24 cellular contexts compared by ENCODE assay signal in the genomic region with DNA sequence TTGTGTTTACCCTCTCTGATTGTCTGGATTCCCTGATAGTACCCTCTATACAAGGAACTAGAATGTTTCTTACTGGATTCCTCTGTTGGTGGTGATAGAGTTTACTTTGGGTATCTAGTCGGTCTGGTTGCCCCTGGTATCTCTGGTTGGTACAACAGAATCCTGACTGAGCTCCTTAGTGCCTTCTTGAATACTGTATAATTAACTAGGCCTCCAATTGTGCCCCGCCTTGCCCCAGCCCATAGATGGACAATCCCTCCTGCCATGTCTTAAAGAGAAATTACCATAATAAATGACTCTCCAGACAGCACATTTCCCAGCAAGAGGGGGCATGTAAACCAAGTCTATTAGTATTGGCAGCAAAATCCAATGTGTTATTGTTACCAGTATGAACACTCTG. TPM values are rescaled to one million over a fixed set of nuclear protein-coding genes. Genes with fewer than 3 reads are reported as not detected.
"Had no signal": no experiment of that assay in that cellular context is flagged by ENCODE, and none has a peak within 500 bp of the region (broad histone marks: within the 10 kb centered on the region; RNA-seq: fewer than 3 reads in every experiment).

No MANE protein-coding gene starts in this region.

- H3K4me3 ChIP-seq: ascending aorta, esophagus squamous epithelium, hepatocyte, prostate gland, right atrium auricular region, tibial artery, uterus had no signal

- H3K27ac ChIP-seq: ascending aorta, esophagus squamous epithelium, hepatocyte, prostate gland, right atrium auricular region, tibial artery, uterus had no signal

- H3K9me3 ChIP-seq: ascending aorta, esophagus squamous epithelium, prostate gland, right atrium auricular region, tibial artery, uterus had no signal

- H3K36me3 ChIP-seq: ascending aorta, esophagus squamous epithelium, prostate gland, right atrium auricular region, tibial artery, uterus had no signal

- ATAC-seq: activated T-cell treated with anti-CD3 and anti-CD28 coated beads, Interleukin-2, amount 50 U/mL, for 72 hours; effector memory CD8-positive, alpha-beta T cell had no signal

- H3K4me1 ChIP-seq: ascending aorta, prostate gland, right atrium auricular region, uterus had no signal

- H3K4me3 Mint-ChIP-seq: activated T-cell treated with anti-CD3 and anti-CD28 coated beads, Interleukin-2, amount 50 U/mL, for 72 hours; effector memory CD8-positive, alpha-beta T cell had no signal

- DNase-seq: activated CD4-positive, alpha-beta T cell treated with anti-CD3 and anti-CD28 coated beads, Interleukin-2, amount 50 U/mL, for 1 hour; activated CD4-positive, CD25-positive, alpha-beta regulatory T cell treated with anti-CD3 and anti-CD28 coated beads, Interleukin-2, amount 50 U/mL, for 72 hours; activated CD8-positive, alpha-beta memory T cell treated with anti-CD3 and anti-CD28 coated beads for 24 hours; activated CD8-positive, alpha-beta memory T cell treated with anti-CD3 and anti-CD28 coated beads, Interleukin-2, amount 50 U/mL, for 48 hours; activated effector memory CD4-positive, alpha-beta T cell treated with anti-CD3 and anti-CD28 coated beads, Interleukin-2, amount 50 U/mL, for 16 hours; activated naive CD4-positive, alpha-beta T cell treated with anti-CD3 and anti-CD28 coated beads, Interleukin-2, amount 50 U/mL, for 16 hours; activated T-cell treated with anti-CD3 and anti-CD28 coated beads, Interleukin-2, amount 50 U/mL, for 72 hours; dermis blood vessel endothelial cell; effector memory CD8-positive, alpha-beta T cell; esophagus squamous epithelium; stimulated activated CD4-positive, alpha-beta T cell treated with anti-CD3 and anti-CD28 coated beads, Interleukin-2, amount 100 ng/mL, for 24 hours; stimulated activated naive CD4-positive, alpha-beta T cell treated with Interleukin-2 at 50 U/mL for 16 hours; T-helper 1 cell; tibial artery; uterus had no signal

- H3K27me3 ChIP-seq: ascending aorta, hepatocyte, right atrium auricular region, uterus had no signal

- H3K9me3 Mint-ChIP-seq: activated T-cell treated with anti-CD3 and anti-CD28 coated beads, Interleukin-2, amount 50 U/mL, for 72 hours; effector memory CD8-positive, alpha-beta T cell had no signal

- H3K27ac Mint-ChIP-seq: activated T-cell treated with anti-CD3 and anti-CD28 coated beads, Interleukin-2, amount 50 U/mL, for 72 hours; effector memory CD8-positive, alpha-beta T cell had no signal

RNA-seq across cellular contexts. Expression of a gene that starts 2.3 kb away (rescaled TPM):
- total RNA-seq: activated T-cell treated with anti-CD3 and anti-CD28 coated beads, Interleukin-2, amount 50 U/mL, for 72 hours; ascending aorta; bronchial epithelial cell; dermis blood vessel endothelial cell; esophagus squamous epithelium; fibroblast of villous mesenchyme; glomerular endothelial cell; osteocyte; subcutaneous adipose tissue had no signal
- polyA plus RNA-seq: hepatocyte had no signal
